ENCODE assay signal across 11 cellular contexts in the genomic region with DNA sequence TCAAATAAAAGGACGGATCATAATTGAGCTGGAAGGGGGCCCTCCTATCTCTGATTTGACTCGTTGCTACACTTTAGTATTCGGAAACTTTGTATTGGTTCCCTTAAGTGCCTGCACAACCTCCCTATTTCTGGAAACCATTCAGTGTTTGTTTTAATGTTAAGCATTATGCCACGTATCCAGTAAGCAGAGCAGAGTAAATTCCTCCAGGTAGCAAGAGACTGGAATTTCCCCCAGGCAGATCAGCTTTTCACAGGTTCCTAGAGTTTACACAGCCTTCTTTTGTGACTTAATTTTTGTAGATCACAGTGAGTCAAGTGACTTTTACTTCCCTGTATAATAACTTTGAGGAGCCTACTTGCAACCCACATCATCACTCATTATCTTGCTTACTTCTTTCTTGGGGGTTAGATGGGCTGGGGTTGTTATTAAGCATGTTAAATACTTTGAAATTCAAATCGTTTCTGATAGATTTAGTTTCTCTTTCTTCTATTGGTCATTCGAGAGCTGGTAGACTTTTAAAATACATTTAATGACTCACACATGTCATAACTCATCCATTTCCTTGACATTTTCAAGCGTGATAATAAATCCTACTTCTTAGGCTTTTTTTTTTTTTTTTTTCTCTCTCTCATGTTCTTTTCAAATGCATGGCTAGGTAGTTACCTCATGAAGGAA.
DNase-seq lines count a peak whose midpoint lies in the region; ATAC-seq and TF ChIP-seq lines count a peak whose summit lies in the region.
"Had no signal": no experiment of that assay in that cellular context is flagged by ENCODE, and none has a peak within 500 bp of the region (broad histone marks: within the 10 kb centered on the region; RNA-seq: fewer than 3 reads in every experiment).

No MANE protein-coding gene starts in this region.

- H3K4me3 Mint-ChIP-seq in activated naive CD4-positive, alpha-beta T cell treated with anti-CD3 and anti-CD28 coated beads for 36 hours, result no peak overlapping the region

- H3K4me1 ChIP-seq in uterus, result no peaks in the 10 kb centered on the region
- no peaks in the 10 kb centered on the region for H3K4me1 ChIP-seq in effector memory CD4-positive, alpha-beta T cell (ENCODE audit: control insufficient read depth, insufficient read depth, low read length, poor library complexity, severe bottlenecking)

- H3K9me3 Mint-ChIP-seq in activated naive CD4-positive, alpha-beta T cell treated with anti-CD3 and anti-CD28 coated beads for 36 hours, result no peaks in the 10 kb centered on the region

- H3K27me3 ChIP-seq in uterus, result no peaks in the 10 kb centered on the region
- H3K27me3 ChIP-seq in effector memory CD4-positive, alpha-beta T cell (replicated peaks; ENCODE audit: control insufficient read depth, insufficient read depth, low read length, poor library complexity, severe bottlenecking), result no peaks in the 10 kb centered on the region

- DNase-seq in activated naive CD4-positive, alpha-beta T cell treated with anti-CD3 and anti-CD28 coated beads for 36 hours, result no peak
- DNase-seq in activated naive CD4-positive, alpha-beta T cell treated with anti-CD3 and anti-CD28 coated beads, Interleukin-2, amount 50 U/mL, for 16 hours, result no peak
- DNase-seq in T47D (ENCODE audit: low read depth in 1 of 2, low spot score in 1 of 2), result peak; percentile 51 to 78
- no peak for DNase-seq in left lobe of liver (ENCODE audit: low spot score)
- DNase-seq in uterus, result no peak
- DNase-seq in SHP77 (lab: John Stamatoyannopoulos, UW), result no peak
- no peak for DNase-seq in effector memory CD4-positive, alpha-beta T cell
- DNase-seq: AML-193; RPMI8226; stimulated activated CD4-positive, alpha-beta T cell treated with anti-CD3 and anti-CD28 coated beads, Interleukin-4, amount 100 ng/mL, for 24 hours had no signal

- ATAC-seq in left lobe of liver, result peak; percentile 42
- no peak for ATAC-seq in HG03097 (IDR thresholded peaks at IDR 0.05; ENCODE audit: low FRiP score, unreplicated experiment)

- H3K9me3 ChIP-seq in uterus, result no peaks in the 10 kb centered on the region
- H3K9me3 ChIP-seq in effector memory CD4-positive, alpha-beta T cell (ENCODE audit: control insufficient read depth, low read length), result no peaks in the 10 kb centered on the region

- no peaks in the 10 kb centered on the region for H3K36me3 Mint-ChIP-seq in activated naive CD4-positive, alpha-beta T cell treated with anti-CD3 and anti-CD28 coated beads for 36 hours (ENCODE audit: low read depth)

- H3K36me3 ChIP-seq in uterus, result no peaks in the 10 kb centered on the region
- H3K36me3 ChIP-seq in effector memory CD4-positive, alpha-beta T cell (ENCODE audit: control insufficient read depth, insufficient read depth, low read length), result no peaks in the 10 kb centered on the region

- intact Hi-C loops in activated naive CD4-positive, alpha-beta T cell treated with anti-CD3 and anti-CD28 coated beads for 36 hours (cut with micrococcal nuclease), result loop anchor here (1.0 kb wide), 1 partner anchor 40 kb away; no protein-coding TSS in a partner anchor
- intact Hi-C loops in uterus (cut with DNase I; ENCODE audit: low total_unique reads), result no loop called here

- peak overlapping the region; percentile 65 for H3K27ac Mint-ChIP-seq in activated naive CD4-positive, alpha-beta T cell treated with anti-CD3 and anti-CD28 coated beads for 36 hours

- CTCF ChIA-PET in activated naive CD4-positive, alpha-beta T cell treated with anti-CD3 and anti-CD28 coated beads for 36 hours (lab: Charles Lee), result interaction anchor here (0.6 kb wide), 1 partner anchor 9 kb away, joined by 5 read pairs; no protein-coding TSS in a partner anchor

- no peak for TF ChIP-seq CTCF in uterus (IDR thresholded peaks at IDR 0.05)

- in situ Hi-C loops in T47D (cut with HindIII; ENCODE audit: low pct_unique_long_range_greater_than_20kb, low sequenced_read_pairs), result no loop called here

- H3K27me3 Mint-ChIP-seq in activated naive CD4-positive, alpha-beta T cell treated with anti-CD3 and anti-CD28 coated beads for 36 hours (ENCODE audit: low read depth), result no peaks in the 10 kb centered on the region

- peak overlapping the region; percentile 42 to 48 for H3K27ac ChIP-seq in uterus
- no peak overlapping the region for H3K27ac ChIP-seq in effector memory CD4-positive, alpha-beta T cell (ENCODE audit: insufficient read depth, low read length, poor library complexity, severe bottlenecking)

- TF ChIP-seq POLR2A in uterus (IDR thresholded peaks at IDR 0.05), result no peak

- peaks cover 12% of the 10 kb centered on the region for H3K4me1 Mint-ChIP-seq in activated naive CD4-positive, alpha-beta T cell treated with anti-CD3 and anti-CD28 coated beads for 36 hours (ENCODE audit: low read depth)

- no peak overlapping the region for H3K4me3 ChIP-seq in uterus
- no peak overlapping the region for H3K4me3 ChIP-seq in effector memory CD4-positive, alpha-beta T cell (ENCODE audit: insufficient read depth, low read depth, low read length, poor library complexity, severe bottlenecking)

Comparison
In these comparisons a context has a peak if more than half of its experiments do, and no peak if none do; other contexts are left out.
1. DNase-seq: peak in T47D (2 of 2); none in activated naive CD4-positive, alpha-beta T cell treated with anti-CD3 and anti-CD28 coated beads for 36 hours (single experiment), activated naive CD4-positive, alpha-beta T cell treated with anti-CD3 and anti-CD28 coated beads, Interleukin-2, amount 50 U/mL, for 16 hours (single experiment), left lobe of liver (single experiment), uterus (0 of 2), SHP77 (0 of 2) and effector memory CD4-positive, alpha-beta T cell (0 of 3).